6 cellular contexts compared by ENCODE assay signal in the genomic region with DNA sequence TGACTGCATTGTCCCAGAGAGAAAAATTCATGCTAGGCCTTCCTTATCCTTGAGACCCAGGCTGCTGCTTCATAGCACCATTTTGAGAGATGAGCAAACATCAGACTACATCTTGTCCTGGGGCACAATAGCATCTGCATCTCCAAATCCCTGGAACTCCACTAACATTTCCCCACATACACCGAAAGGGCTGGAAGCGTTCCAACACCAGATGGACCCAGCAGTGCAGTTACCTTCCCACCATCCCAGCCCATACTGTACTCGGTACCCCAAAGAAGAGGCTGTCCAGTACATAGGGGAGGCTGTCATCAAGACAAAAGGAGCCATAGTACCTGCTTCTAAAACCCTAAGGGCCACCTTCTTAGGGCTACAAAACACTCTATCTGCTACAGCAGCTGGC.
"Had no signal": no experiment of that assay in that cellular context is flagged by ENCODE, and none has a peak within 500 bp of the region (broad histone marks: within the 10 kb centered on the region; RNA-seq: fewer than 3 reads in every experiment).

No MANE protein-coding gene starts in this region.

- ATAC-seq: GM23338, K562 had no signal

- H3K4me3 Mint-ChIP-seq: GM23338, H9 had no signal

- DNase-seq: H9, HCEC 1CT, IMR-90, KG1 had no signal

- H3K4me3 ChIP-seq: GM23338, K562 had no signal

- H3K27ac Mint-ChIP-seq: GM23338, H9 had no signal
